1 cellular context compared by ENCODE assay signal in genomic region chr12:128727999-128728398, GRCh38.
TF ChIP-seq lines count a peak whose summit lies in the region.

No MANE protein-coding gene starts in this region.

TF ChIP-seq in H1, 55 proteins besides CTCF, POLR2A, EP300 and RAD21:
- no peak for TF ChIP-seq SUZ12 (IDR thresholded peaks at IDR 0.05; ENCODE audit: low read length)
- TF ChIP-seq KDM1A (IDR thresholded peaks at IDR 0.05; ENCODE audit: borderline replicate concordance, low read length): no peak
- no peak for TF ChIP-seq ZNF274 (IDR thresholded peaks at IDR 0.05; ENCODE audit: borderline replicate concordance, extremely low read depth, low read length)
- TF ChIP-seq MAFK (IDR thresholded peaks at IDR 0.05; ENCODE audit: low read depth, low read length): no peak
- TF ChIP-seq RBBP5 (IDR thresholded peaks at IDR 0.05; ENCODE audit: borderline replicate concordance, low read depth, low read length): no peak
- no peak for TF ChIP-seq SP1 (IDR thresholded peaks at IDR 0.05; ENCODE audit: low read depth, low read length)
- TF ChIP-seq, protein P1, sequence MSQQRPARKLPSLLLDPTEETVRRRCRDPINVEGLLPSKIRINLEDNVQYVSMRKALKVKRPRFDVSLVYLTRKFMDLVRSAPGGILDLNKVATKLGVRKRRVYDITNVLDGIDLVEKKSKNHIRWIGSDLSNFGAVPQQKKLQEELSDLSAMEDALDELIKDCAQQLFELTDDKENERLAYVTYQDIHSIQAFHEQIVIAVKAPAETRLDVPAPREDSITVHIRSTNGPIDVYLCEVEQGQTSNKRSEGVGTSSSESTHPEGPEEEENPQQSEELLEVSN (IDR thresholded peaks at IDR 0.05): no peak
- no peak for TF ChIP-seq CTBP2 (IDR thresholded peaks at IDR 0.05; ENCODE audit: borderline replicate concordance, insufficient read depth, insufficient read length, low read length)
- no peak for TF ChIP-seq HDAC6 (IDR thresholded peaks at IDR 0.05; ENCODE audit: low read depth, low read length)
- TF ChIP-seq SIN3A (conservative IDR thresholded peaks at IDR 0.05 in 1 of 2, IDR thresholded peaks at IDR 0.05 in 1 of 2; ENCODE audit: low read depth in 1 of 2, low read length in 2 of 2): no peak
